8 cellular contexts compared by ENCODE assay signal in the genomic region with DNA sequence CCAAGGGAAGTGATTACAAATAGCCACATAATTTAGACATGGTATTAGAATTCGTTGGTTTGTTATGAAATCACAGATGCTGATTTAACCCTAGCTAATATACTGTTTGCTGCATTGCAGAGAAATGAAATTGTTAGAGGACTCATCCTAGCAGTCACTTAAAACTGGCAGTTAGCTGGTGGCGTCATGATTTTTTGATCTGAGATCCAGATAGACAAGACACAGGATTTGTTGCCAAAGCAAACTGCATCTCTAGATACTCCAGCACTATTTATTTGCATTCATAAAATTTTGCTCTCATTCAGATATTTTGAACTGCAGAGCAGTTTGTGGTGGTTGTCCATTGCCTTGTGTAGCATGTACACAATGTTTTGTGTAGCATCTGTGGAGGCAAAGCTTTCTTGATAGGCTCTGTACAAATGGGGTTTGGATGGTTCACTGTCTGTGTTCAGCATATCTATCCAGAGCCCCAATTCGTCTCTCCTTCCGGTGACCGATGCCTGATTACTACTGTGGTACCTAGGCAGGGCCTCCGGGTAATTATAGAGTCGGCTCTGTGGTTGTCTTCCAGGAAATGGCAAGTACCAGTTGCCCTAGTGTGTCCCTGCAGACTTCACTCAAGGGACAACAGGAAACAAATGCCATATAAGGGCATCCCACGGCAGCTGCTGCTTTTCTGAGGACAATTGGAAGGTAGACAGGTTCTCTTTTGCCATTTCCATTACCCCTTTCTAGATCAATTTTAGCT. TPM values are rescaled to one million over a fixed set of nuclear protein-coding genes. Genes with fewer than 3 reads are reported as not detected.
DNase-seq lines count a peak whose midpoint lies in the region; ATAC-seq and TF ChIP-seq lines count a peak whose summit lies in the region.

No MANE protein-coding gene starts in this region.

- H3K27me3 ChIP-seq in Peyer's patch: no peaks in the 10 kb centered on the region

- H3K36me3 Mint-ChIP-seq in activated naive CD8-positive, alpha-beta T cell treated with anti-CD3 and anti-CD28 coated beads, Interleukin-2, amount 10 ng/mL, durations not matched to agents 7 days and 5 days: peaks cover 5% of the 10 kb centered on the region
- H3K36me3 Mint-ChIP-seq in chondrocyte (ENCODE audit: low read depth): no peaks in the 10 kb centered on the region

- H3K27me3 Mint-ChIP-seq in activated naive CD8-positive, alpha-beta T cell treated with anti-CD3 and anti-CD28 coated beads, Interleukin-2, amount 10 ng/mL, durations not matched to agents 7 days and 5 days: peaks cover 2% of the 10 kb centered on the region
- H3K27me3 Mint-ChIP-seq in chondrocyte (ENCODE audit: low read depth): no peaks in the 10 kb centered on the region

- H3K27ac ChIP-seq in Peyer's patch: no peak overlapping the region

- H3K9me3 ChIP-seq in Peyer's patch: no peaks in the 10 kb centered on the region

- peak; percentile 100 for ATAC-seq in GM21390 (IDR thresholded peaks at IDR 0.05; ENCODE audit: unreplicated experiment)
- ATAC-seq in HG03521 (IDR thresholded peaks at IDR 0.05; ENCODE audit: unreplicated experiment): peak; percentile 95
- ATAC-seq in activated naive CD8-positive, alpha-beta T cell treated with anti-CD3 and anti-CD28 coated beads, Interleukin-2, amount 10 ng/mL, durations not matched to agents 7 days and 5 days (ENCODE audit: low read depth): peak; percentile 100

- TF ChIP-seq POLR2A in Peyer's patch (IDR thresholded peaks at IDR 0.05): no peak

- H3K4me3 ChIP-seq in Peyer's patch: no peak overlapping the region

- H3K9me3 Mint-ChIP-seq in activated naive CD8-positive, alpha-beta T cell treated with anti-CD3 and anti-CD28 coated beads, Interleukin-2, amount 10 ng/mL, durations not matched to agents 7 days and 5 days: peaks cover 5% of the 10 kb centered on the region
- no peaks in the 10 kb centered on the region for H3K9me3 Mint-ChIP-seq in chondrocyte (ENCODE audit: low read depth)

- H3K4me1 ChIP-seq in Peyer's patch: no peaks in the 10 kb centered on the region

- DNase-seq in Daoy (ENCODE audit: low read depth) (peak; percentile 11), Peyer's patch (peak in 2 of 3 donors; percentile 28 to 56), midbrain (lab: John Stamatoyannopoulos, UW) (no peak), chondrocyte (ENCODE audit: low spot score) (no peak)
- peak; percentile 46 for DNase-seq in activated naive CD8-positive, alpha-beta T cell treated with anti-CD3 and anti-CD28 coated beads, Interleukin-2, amount 10 ng/mL, durations not matched to agents 7 days and 5 days
- DNase-seq in stimulated activated CD4-positive, alpha-beta T cell treated with anti-CD3 and anti-CD28 coated beads, TNF-alpha, amount 100 ng/mL, for 24 hours (ENCODE audit: low read depth in 3 of 3): peak in 2 of 3 experiments; percentile 1 to 2

- TF ChIP-seq CTCF in Peyer's patch (IDR thresholded peaks at IDR 0.05): no peak
- no peak for TF ChIP-seq CTCF in chondrocyte (IDR thresholded peaks at IDR 0.05)

- no peaks in the 10 kb centered on the region for H3K36me3 ChIP-seq in Peyer's patch

- H3K27ac Mint-ChIP-seq in activated naive CD8-positive, alpha-beta T cell treated with anti-CD3 and anti-CD28 coated beads, Interleukin-2, amount 10 ng/mL, durations not matched to agents 7 days and 5 days: peak overlapping the region; percentile 76
- H3K27ac Mint-ChIP-seq in chondrocyte (ENCODE audit: unreplicated experiment): no peak overlapping the region

- POLR2A ChIA-PET in activated naive CD8-positive, alpha-beta T cell treated with anti-CD3 and anti-CD28 coated beads, Interleukin-2, amount 10 ng/mL, durations not matched to agents 7 days and 5 days (lab: Charles Lee): interaction anchor here (0.6 to 0.7 kb wide), 3 partner anchors 135 to 761 kb away, joined by 3 read pairs; no protein-coding TSS in a partner anchor

- peaks cover 20% of the 10 kb centered on the region for H3K4me1 Mint-ChIP-seq in activated naive CD8-positive, alpha-beta T cell treated with anti-CD3 and anti-CD28 coated beads, Interleukin-2, amount 10 ng/mL, durations not matched to agents 7 days and 5 days
- H3K4me1 Mint-ChIP-seq in chondrocyte (ENCODE audit: low read depth): peaks cover 20% of the 10 kb centered on the region

- H3K4me3 Mint-ChIP-seq in activated naive CD8-positive, alpha-beta T cell treated with anti-CD3 and anti-CD28 coated beads, Interleukin-2, amount 10 ng/mL, durations not matched to agents 7 days and 5 days: peak overlapping the region; percentile 30
- H3K4me3 Mint-ChIP-seq in chondrocyte (ENCODE audit: unreplicated experiment): no peak overlapping the region

RNA-seq across cellular contexts. Expression of a gene that starts 30.1 kb away (rescaled TPM):
- total RNA-seq in Daoy (2014; rRNA removed; shearing (Covaris generic)): not detected in 2 replicates
- total RNA-seq in Peyer's patch: 100 to 1,000 TPM in 3 of 4 donors, 10 to 100 TPM in 1; 37.1 to 120 (median 117) TPM
- not detected for total RNA-seq in activated naive CD8-positive, alpha-beta T cell treated with anti-CD3 and anti-CD28 coated beads, Interleukin-2, amount 10 ng/mL, durations not matched to agents 7 days and 5 days
- total RNA-seq in chondrocyte: 21.5 to 26.9 TPM (median 26.1 TPM) in 3 replicates

RNA-seq across cellular contexts. Expression of a gene that starts 49.1 kb away (rescaled TPM):
- not detected in 2 replicates for total RNA-seq in Daoy (2014; rRNA removed; shearing (Covaris generic))
- total RNA-seq in Peyer's patch (not detected), chondrocyte (not detected in 3 replicates)
- total RNA-seq in activated naive CD8-positive, alpha-beta T cell treated with anti-CD3 and anti-CD28 coated beads, Interleukin-2, amount 10 ng/mL, durations not matched to agents 7 days and 5 days: not detected

Comparison
In these comparisons a context has a peak if more than half of its experiments do, and no peak if none do; other contexts are left out.
1. DNase-seq: peak in Daoy (single experiment), Peyer's patch (2 of 3), activated naive CD8-positive, alpha-beta T cell treated with anti-CD3 and anti-CD28 coated beads, Interleukin-2, amount 10 ng/mL, durations not matched to agents 7 days and 5 days (single experiment) and stimulated activated CD4-positive, alpha-beta T cell treated with anti-CD3 and anti-CD28 coated beads, TNF-alpha, amount 100 ng/mL, for 24 hours (2 of 3); none in midbrain (single experiment) and chondrocyte (single experiment).
2. RNA of a gene that starts 30.1 kb away (total RNA-seq): 37.1 to 120 TPM in Peyer's patch and 21.5 to 26.9 TPM in chondrocyte; not detected in Daoy and not detected in activated naive CD8-positive, alpha-beta T cell treated with anti-CD3 and anti-CD28 coated beads, Interleukin-2, amount 10 ng/mL, durations not matched to agents 7 days and 5 days; every median in the first group is over 10 times any median in the second.
3. Peak in every context shown above with its lines, with median percentiles within 50 percentile points of each other: ATAC-seq.